8 cellular contexts compared by ENCODE assay signal in genomic region chr12:128783129-128783574, GRCh38. TPM values are rescaled to one million over a fixed set of nuclear protein-coding genes. Genes with fewer than 3 reads are reported as not detected.
DNase-seq lines count a peak whose midpoint lies in the region; ATAC-seq and TF ChIP-seq lines count a peak whose summit lies in the region.

No MANE protein-coding gene starts in this region.

- H3K9me3 ChIP-seq in neuronal stem cell (replicated peaks in 1 of 2; ENCODE audit: control insufficient read depth in 2 of 2, insufficient read depth in 1 of 2, low read depth in 1 of 2, low read length in 2 of 2) (peaks cover 0 to 3% of the 10 kb centered on the region in 2 donors), right atrium auricular region (no peaks in the 10 kb centered on the region)

- no peak overlapping the region for H2AK5ac ChIP-seq in neuronal stem cell (ENCODE audit: low read depth, low read length)

- H3K4me1 ChIP-seq in neuronal stem cell (ENCODE audit: control insufficient read depth in 2 of 2, insufficient read depth in 1 of 2, low read depth in 1 of 2, low read length in 2 of 2) (peaks cover 0 to 2% of the 10 kb centered on the region in 2 donors), right atrium auricular region (no peaks in the 10 kb centered on the region)

- H3K18ac ChIP-seq in neuronal stem cell (ENCODE audit: low read length): no peak overlapping the region

- no peak overlapping the region for H3K4me2 ChIP-seq in neuronal stem cell (ENCODE audit: insufficient read depth, low read length, poor library complexity, severe bottlenecking)

- H3K23ac ChIP-seq in neuronal stem cell (ENCODE audit: low read depth, low read length, poor library complexity): no peak overlapping the region

- no peak overlapping the region for H2BK15ac ChIP-seq in neuronal stem cell (ENCODE audit: low read length)

- H3K27ac Mint-ChIP-seq in activated CD4-positive, alpha-beta memory T cell treated with anti-CD3 and anti-CD28 coated beads for 36 hours: peak overlapping the region; percentile 83

- H3K79me1 ChIP-seq in neuronal stem cell (ENCODE audit: low read depth, low read length): peaks cover 2% of the 10 kb centered on the region

- H3K4me1 Mint-ChIP-seq in activated CD4-positive, alpha-beta memory T cell treated with anti-CD3 and anti-CD28 coated beads for 36 hours (ENCODE audit: low read depth): peaks cover 12% of the 10 kb centered on the region

- H3K9me3 Mint-ChIP-seq in activated CD4-positive, alpha-beta memory T cell treated with anti-CD3 and anti-CD28 coated beads for 36 hours: no peaks in the 10 kb centered on the region

- POLR2A ChIA-PET in activated CD4-positive, alpha-beta memory T cell treated with anti-CD3 and anti-CD28 coated beads for 36 hours (lab: Charles Lee): interaction anchor here (0.6 to 1.0 kb wide), 2 partner anchors 28 to 700 kb away, joined by 3 to 4 read pairs; no protein-coding TSS in a partner anchor

- H3K36me3 Mint-ChIP-seq in activated CD4-positive, alpha-beta memory T cell treated with anti-CD3 and anti-CD28 coated beads for 36 hours: no peaks in the 10 kb centered on the region

- H3K27me3 Mint-ChIP-seq in activated CD4-positive, alpha-beta memory T cell treated with anti-CD3 and anti-CD28 coated beads for 36 hours: no peaks in the 10 kb centered on the region

- intact Hi-C loops in activated CD4-positive, alpha-beta memory T cell treated with anti-CD3 and anti-CD28 coated beads for 36 hours (cut with micrococcal nuclease): loop anchor here (1.0 to 10.0 kb wide), 4 partner anchors 28 to 1129 kb away; no protein-coding TSS in a partner anchor

- H3K4ac ChIP-seq in neuronal stem cell (ENCODE audit: low read length): no peak overlapping the region

- no peak overlapping the region for H2BK120ac ChIP-seq in neuronal stem cell (ENCODE audit: low read depth, low read length)

- ATAC-seq in GM18909 (IDR thresholded peaks at IDR 0.05; ENCODE audit: poor library complexity, unreplicated experiment): peak; percentile 74
- peak; percentile 48 for ATAC-seq in HG03045 (IDR thresholded peaks at IDR 0.05; ENCODE audit: unreplicated experiment)

- peak overlapping the region; percentile 39 for H2BK5ac ChIP-seq in neuronal stem cell (ENCODE audit: low read length)

- H3K27ac ChIP-seq in neuronal stem cell (replicated peaks; ENCODE audit: low read length) (no peak overlapping the region), right atrium auricular region (no peak overlapping the region)

- H2AFZ ChIP-seq in neuronal stem cell (ENCODE audit: low read length): no peak overlapping the region

- H3K27me3 ChIP-seq in neuronal stem cell (ENCODE audit: control insufficient read depth in 3 of 3, insufficient read depth in 3 of 3, low read depth in 1 of 3, low read length in 3 of 3): no peaks in the 10 kb centered on the region
- no peaks in the 10 kb centered on the region for H3K27me3 ChIP-seq in right atrium auricular region

- H3K36me3 ChIP-seq in neuronal stem cell (replicated peaks in 1 of 2; ENCODE audit: control insufficient read depth in 2 of 2, insufficient read depth in 2 of 2, low read length in 2 of 2): no peaks in the 10 kb centered on the region
- H3K36me3 ChIP-seq in right atrium auricular region: no peaks in the 10 kb centered on the region

- H3K9ac ChIP-seq in neuronal stem cell (ENCODE audit: low read depth, low read length, poor library complexity): no peak overlapping the region

- peak overlapping the region; percentile 3 for H4K8ac ChIP-seq in neuronal stem cell (ENCODE audit: low read depth, low read length)

- no peak overlapping the region for H2BK12ac ChIP-seq in neuronal stem cell (ENCODE audit: low read length)

- WGBS in neuronal stem cell (ENCODE audit: extremely low coverage in 2 of 2, insufficient read length in 2 of 2, insufficient replicate concordance in 1 of 2), 2 donors: no CpG with 5 or more reads among the region's 8 CpGs

- peak; percentile 50 for DNase-seq in activated CD4-positive, alpha-beta memory T cell treated with anti-CD3 and anti-CD28 coated beads for 36 hours
- DNase-seq in neuronal stem cell (ENCODE audit: low spot score): no peak
- DNase-seq in GM19238 (ENCODE audit: insufficient read length, low spot score): no peak
- no peak for DNase-seq in NCI-H748 treated with DMSO at 0.1 percent for 48 hours (lab: John Stamatoyannopoulos, UW)
- DNase-seq in HK-2 (ENCODE audit: unreplicated experiment): no peak
- DNase-seq in right atrium auricular region (ENCODE audit: low spot score): no peak

- no peak overlapping the region for H4K91ac ChIP-seq in neuronal stem cell (ENCODE audit: low read depth, low read length, poor library complexity)

- no peak overlapping the region for H3K4me3 ChIP-seq in neuronal stem cell (ENCODE audit: low read length in 2 of 2)
- no peak overlapping the region for H3K4me3 ChIP-seq in right atrium auricular region

- CTCF ChIA-PET in activated CD4-positive, alpha-beta memory T cell treated with anti-CD3 and anti-CD28 coated beads for 36 hours (lab: Charles Lee): interaction anchor here (1.2 kb wide), 1 partner anchor 1129 kb away, joined by 3 read pairs; no protein-coding TSS in a partner anchor

- no peak for TF ChIP-seq CTCF in right atrium auricular region (IDR thresholded peaks at IDR 0.05)

- H3K14ac ChIP-seq in neuronal stem cell (ENCODE audit: low read length): no peak overlapping the region

- H3K4me3 Mint-ChIP-seq in activated CD4-positive, alpha-beta memory T cell treated with anti-CD3 and anti-CD28 coated beads for 36 hours: peak overlapping the region; percentile 66

RNA-seq across cellular contexts. Expression of gene SLC15A4, which starts 40.6 kb away (rescaled TPM):
- total RNA-seq in activated CD4-positive, alpha-beta memory T cell treated with anti-CD3 and anti-CD28 coated beads for 36 hours: 10 to 100 TPM; 15.5 to 19.3 TPM
- 9.6 TPM for polyA plus RNA-seq in neuronal stem cell (2013, experiment 1 of 2)
- 9.9 TPM for polyA plus RNA-seq in neuronal stem cell (2013, experiment 2 of 2)
- 10 to 100 TPM; 24.1 to 24.3 TPM for total RNA-seq in right atrium auricular region
